In genomic region chrX:47217852-47218279, GRCh38 we compare ENCODE assay signal across 8 cellular contexts. TPM values are rescaled to one million over a fixed set of nuclear protein-coding genes. Genes with fewer than 3 reads are reported as not detected.
A peak's percentile ranks its signal among the peaks of the same experiment; 100 is the strongest.
DNase-seq lines count a peak whose midpoint lies in the region; ATAC-seq and TF ChIP-seq lines count a peak whose summit lies in the region.

No MANE protein-coding gene starts in this region.

- TF ChIP-seq CTCF in fibroblast of lung (conservative IDR thresholded peaks at IDR 0.05 in 1 of 2, IDR thresholded peaks at IDR 0.05 in 1 of 2; ENCODE audit: low read depth in 1 of 2, low read length in 2 of 2): no peak

- no peaks in the 10 kb centered on the region for H3K9me2 ChIP-seq in Karpas-422 (replicated peaks; ENCODE audit: insufficient read depth, low read length)

- H3K27me3 ChIP-seq in Karpas-422 (ENCODE audit: low read length) (no peaks in the 10 kb centered on the region), fibroblast of lung (ENCODE audit: control insufficient read depth, insufficient read depth, low read length) (no peaks in the 10 kb centered on the region)
- H3K27me3 ChIP-seq in naive thymus-derived CD4-positive, alpha-beta T cell (ENCODE audit: control insufficient read depth in 2 of 2, insufficient read depth in 2 of 2, low read length in 2 of 2): no peaks in the 10 kb centered on the region

- no peaks in the 10 kb centered on the region for H3K27me3 Mint-ChIP-seq in activated T-helper 17 cell treated with anti-CD3 and anti-CD28 coated beads, Interleukin-2, amount 50 U/mL, for 72 hours
- peaks cover 0 to 2% (median 0%) of the 10 kb centered on the region in 5 donors for H3K27me3 Mint-ChIP-seq in naive thymus-derived CD4-positive, alpha-beta T cell
- no peaks in the 10 kb centered on the region for H3K27me3 Mint-ChIP-seq in stimulated activated memory B cell treated with anti-CD40 and anti-IgM and Interleukin-4, amounts not matched to agents 10 μg/mL and 1 μg/mL and 100 μg/mL, for 72 hours

- H4K20me1 ChIP-seq in Karpas-422 (ENCODE audit: insufficient read depth, low read depth, low read length): peaks cover 44% of the 10 kb centered on the region
- no peaks in the 10 kb centered on the region for H4K20me1 ChIP-seq in fibroblast of lung (ENCODE audit: control insufficient read depth, extremely low read depth, insufficient read depth, low read length)

- H3K4me1 Mint-ChIP-seq in activated T-helper 17 cell treated with anti-CD3 and anti-CD28 coated beads, Interleukin-2, amount 50 U/mL, for 72 hours: peaks cover 36% of the 10 kb centered on the region
- peaks cover 26 to 44% (median 41%) of the 10 kb centered on the region in 7 donors for H3K4me1 Mint-ChIP-seq in naive thymus-derived CD4-positive, alpha-beta T cell
- H3K4me1 Mint-ChIP-seq in stimulated activated memory B cell treated with anti-CD40 and anti-IgM and Interleukin-4, amounts not matched to agents 10 μg/mL and 1 μg/mL and 100 μg/mL, for 72 hours: peaks cover 50% of the 10 kb centered on the region

- H3K4me3 Mint-ChIP-seq in activated T-helper 17 cell treated with anti-CD3 and anti-CD28 coated beads, Interleukin-2, amount 50 U/mL, for 72 hours: peak overlapping the region; percentile 89
- H3K4me3 Mint-ChIP-seq in naive thymus-derived CD4-positive, alpha-beta T cell: peak overlapping the region; percentile 89 to 99 (median 95)
- peak overlapping the region; percentile 98 for H3K4me3 Mint-ChIP-seq in stimulated activated memory B cell treated with anti-CD40 and anti-IgM and Interleukin-4, amounts not matched to agents 10 μg/mL and 1 μg/mL and 100 μg/mL, for 72 hours

- H3K9ac ChIP-seq in Karpas-422 (ENCODE audit: low read length): peak overlapping the region; percentile 98
- peak overlapping the region; percentile 92 for H3K9ac ChIP-seq in fibroblast of lung (ENCODE audit: insufficient read depth, low read length)

- DNase-seq in DMS79 (lab: John Stamatoyannopoulos, UW) (peak; percentile 93), Karpas-422 (peak; percentile 100), RKO (ENCODE audit: low spot score) (peak; percentile 99), fibroblast of lung (ENCODE audit: low read depth in 2 of 2) (peak; percentile 98 to 99)
- DNase-seq in naive thymus-derived CD4-positive, alpha-beta T cell: peak in 8 of 9 donors; percentile 81 to 100 (median 98)

- H3K27ac Mint-ChIP-seq in activated T-helper 17 cell treated with anti-CD3 and anti-CD28 coated beads, Interleukin-2, amount 50 U/mL, for 72 hours: peak overlapping the region; percentile 97
- H3K27ac Mint-ChIP-seq in naive thymus-derived CD4-positive, alpha-beta T cell: peak overlapping the region; percentile 98 to 100 (median 99)
- peak overlapping the region; percentile 99 for H3K27ac Mint-ChIP-seq in stimulated activated memory B cell treated with anti-CD40 and anti-IgM and Interleukin-4, amounts not matched to agents 10 μg/mL and 1 μg/mL and 100 μg/mL, for 72 hours

- H3K4me3 ChIP-seq in Karpas-422 (ENCODE audit: low read length) (peak overlapping the region; percentile 72), fibroblast of lung (replicated peaks in 1 of 4; ENCODE audit: control extremely low read depth in 1 of 4, insufficient read depth in 1 of 4, low read depth in 3 of 4, low read length in 4 of 4) (peak overlapping the region; percentile 74 to 82 (median 76))
- peak overlapping the region; percentile 98 for H3K4me3 ChIP-seq in naive thymus-derived CD4-positive, alpha-beta T cell (ENCODE audit: low read length)

- H2AFZ ChIP-seq in Karpas-422 (ENCODE audit: low read length) (peak overlapping the region; percentile 29; the same call in 1 of the 2 replicates), fibroblast of lung (ENCODE audit: low read length) (peak overlapping the region; percentile 95)

- H3K4me1 ChIP-seq in Karpas-422 (ENCODE audit: low read length) (peaks cover 39% of the 10 kb centered on the region), fibroblast of lung (ENCODE audit: control insufficient read depth, extremely low read depth, insufficient read depth, low read length) (peaks cover 9% of the 10 kb centered on the region)
- H3K4me1 ChIP-seq in naive thymus-derived CD4-positive, alpha-beta T cell (ENCODE audit: control insufficient read depth in 2 of 2, insufficient read depth in 2 of 2, low read length in 2 of 2): peaks cover 16 to 20% of the 10 kb centered on the region in 2 donors

- H3K9me3 ChIP-seq in Karpas-422 (ENCODE audit: low read length) (no peaks in the 10 kb centered on the region), fibroblast of lung (ENCODE audit: control insufficient read depth, insufficient read depth, low read depth, low read length) (no peaks in the 10 kb centered on the region)
- no peaks in the 10 kb centered on the region for H3K9me3 ChIP-seq in naive thymus-derived CD4-positive, alpha-beta T cell (ENCODE audit: control insufficient read depth in 2 of 3, low read length in 3 of 3)

- H3K79me2 ChIP-seq in Karpas-422 (ENCODE audit: low read length) (peaks cover 38% of the 10 kb centered on the region), fibroblast of lung (ENCODE audit: control insufficient read depth, insufficient read depth, low read length) (peaks cover 39% of the 10 kb centered on the region)

- H3K27ac ChIP-seq in Karpas-422 (ENCODE audit: low read length) (peak overlapping the region; percentile 69), fibroblast of lung (ENCODE audit: insufficient read depth, low read length) (peak overlapping the region; percentile 98)
- H3K27ac ChIP-seq in naive thymus-derived CD4-positive, alpha-beta T cell (ENCODE audit: low read depth, low read length): peak overlapping the region; percentile 97

- POLR2A ChIA-PET in naive thymus-derived CD4-positive, alpha-beta T cell (lab: Charles Lee): interaction anchor here (1.0 to 5.4 kb wide), 15 partner anchors 10 to 338 kb away, joined by 3 to 72 read pairs (median 8); partner anchors contain the start of genes NDUFB11, RBM10 and USP11

- peak; percentile 83 for ATAC-seq in GM21825 (IDR thresholded peaks at IDR 0.05; ENCODE audit: unreplicated experiment)
- ATAC-seq in activated T-helper 17 cell treated with anti-CD3 and anti-CD28 coated beads, Interleukin-2, amount 50 U/mL, for 72 hours (replicated peaks): peak; percentile 87
- ATAC-seq in naive thymus-derived CD4-positive, alpha-beta T cell: peak; percentile 86
- ATAC-seq in stimulated activated memory B cell treated with anti-CD40 and anti-IgM and Interleukin-4, amounts not matched to agents 10 μg/mL and 1 μg/mL and 100 μg/mL, for 72 hours: peak; percentile 94

- CTCF ChIA-PET in naive thymus-derived CD4-positive, alpha-beta T cell (lab: Charles Lee): no interaction called here

- peak overlapping the region; percentile 66 for H3K4me2 ChIP-seq in Karpas-422 (ENCODE audit: low read depth, low read length, poor library complexity, severe bottlenecking)
- H3K4me2 ChIP-seq in fibroblast of lung (ENCODE audit: extremely low read depth, insufficient read depth, low read length): peak overlapping the region; percentile 99

- H3K36me3 ChIP-seq in Karpas-422 (ENCODE audit: insufficient read depth, low read length): peaks cover 27% of the 10 kb centered on the region; the same call in 1 of the 2 replicates
- peaks cover 18% of the 10 kb centered on the region for H3K36me3 ChIP-seq in fibroblast of lung (ENCODE audit: control insufficient read depth, insufficient read depth, low read length)
- H3K36me3 ChIP-seq in naive thymus-derived CD4-positive, alpha-beta T cell (ENCODE audit: control insufficient read depth in 2 of 3, insufficient read depth in 3 of 3, low read length in 3 of 3): peaks cover 0 to 39% (median 2%) of the 10 kb centered on the region in 3 experiments

- no peaks in the 10 kb centered on the region for H3K9me3 Mint-ChIP-seq in activated T-helper 17 cell treated with anti-CD3 and anti-CD28 coated beads, Interleukin-2, amount 50 U/mL, for 72 hours
- peaks cover 0 to 1% (median 0%) of the 10 kb centered on the region in 11 donors for H3K9me3 Mint-ChIP-seq in naive thymus-derived CD4-positive, alpha-beta T cell
- H3K9me3 Mint-ChIP-seq in stimulated activated memory B cell treated with anti-CD40 and anti-IgM and Interleukin-4, amounts not matched to agents 10 μg/mL and 1 μg/mL and 100 μg/mL, for 72 hours: no peaks in the 10 kb centered on the region

- peaks cover 88% of the 10 kb centered on the region for H3K36me3 Mint-ChIP-seq in activated T-helper 17 cell treated with anti-CD3 and anti-CD28 coated beads, Interleukin-2, amount 50 U/mL, for 72 hours (ENCODE audit: low read depth)
- H3K36me3 Mint-ChIP-seq in naive thymus-derived CD4-positive, alpha-beta T cell: peaks cover 0 to 35% (median 22%) of the 10 kb centered on the region in 5 donors
- peaks cover 37% of the 10 kb centered on the region for H3K36me3 Mint-ChIP-seq in stimulated activated memory B cell treated with anti-CD40 and anti-IgM and Interleukin-4, amounts not matched to agents 10 μg/mL and 1 μg/mL and 100 μg/mL, for 72 hours

- intact Hi-C loops in naive thymus-derived CD4-positive, alpha-beta T cell (cut with micrococcal nuclease): loop anchor here (1.0 to 5.0 kb wide), 16 partner anchors 15 to 1739 kb away; partner anchors contain the start of genes RBM10 (in 2 of the 2), UBA1 (in 2 of the 2), USP11 (in 2 of the 2) and ELK1 (in 1 of the 2)

RNA-seq across cellular contexts. Expression of gene CDK16, which starts 0.6 kb away (rescaled TPM):
- 45.4 and 45.9 TPM in 2 replicates for total RNA-seq in Karpas-422 (2014; rRNA removed; shearing (Covaris generic); ENCODE audit: low replicate concordance)
- 10 to 100 TPM; 58.3 to 71.5 TPM for total RNA-seq in activated T-helper 17 cell treated with anti-CD3 and anti-CD28 coated beads, Interleukin-2, amount 50 U/mL, for 72 hours
- total RNA-seq in fibroblast of lung: 34.2 and 57.6 TPM in 2 replicates
- polyA plus RNA-seq in fibroblast of lung: 104 and 135 TPM in 2 replicates
- 97.8 and 126 TPM in 2 replicates for polyA plus RNA-seq in fibroblast of lung (2012)
- 291 and 368 TPM in 2 replicates for polyA minus RNA-seq in fibroblast of lung (ENCODE audit: low replicate concordance)
- 100 to 1,000 TPM in 2 of 5 experiments, 10 to 100 TPM in 3; 51.8 to 112 (median 62.4) TPM for total RNA-seq in naive thymus-derived CD4-positive, alpha-beta T cell
- polyA plus RNA-seq in naive thymus-derived CD4-positive, alpha-beta T cell: 10 to 100 TPM in 1 of 2 donors, 1 to 10 TPM in 1; 6.4 to 15.7 TPM

RNA-seq across cellular contexts. Expression of gene USP11, which starts 14.9 kb away (rescaled TPM):
- 30.9 and 40.7 TPM in 2 replicates for total RNA-seq in Karpas-422 (2014; rRNA removed; shearing (Covaris generic); ENCODE audit: low replicate concordance)
- total RNA-seq in activated T-helper 17 cell treated with anti-CD3 and anti-CD28 coated beads, Interleukin-2, amount 50 U/mL, for 72 hours: 10 to 100 TPM; 24.0 to 26.6 TPM
- 37.0 and 47.9 TPM in 2 replicates for total RNA-seq in fibroblast of lung
- polyA plus RNA-seq in fibroblast of lung: 24.6 and 26.1 TPM in 2 replicates
- polyA plus RNA-seq in fibroblast of lung (2012): 45.7 and 45.9 TPM in 2 replicates
- 144 and 168 TPM in 2 replicates for polyA minus RNA-seq in fibroblast of lung (ENCODE audit: low replicate concordance)
- total RNA-seq in naive thymus-derived CD4-positive, alpha-beta T cell: 100 to 1,000 TPM in 1 of 5 experiments, 10 to 100 TPM in 4; 21.3 to 101 (median 77.0) TPM
- 10 to 100 TPM; 51.2 to 94.7 TPM for polyA plus RNA-seq in naive thymus-derived CD4-positive, alpha-beta T cell

RNA-seq across cellular contexts. Expression of gene UBA1, which starts 24.2 kb away (rescaled TPM):
- 178 and 214 TPM in 2 replicates for total RNA-seq in Karpas-422 (2014; rRNA removed; shearing (Covaris generic); ENCODE audit: low replicate concordance)
- total RNA-seq in activated T-helper 17 cell treated with anti-CD3 and anti-CD28 coated beads, Interleukin-2, amount 50 U/mL, for 72 hours: 100 to 1,000 TPM; 227 to 255 TPM
- total RNA-seq in fibroblast of lung: 75.2 and 135 TPM in 2 replicates
- polyA plus RNA-seq in fibroblast of lung: 158 and 303 TPM in 2 replicates
- 188 and 340 TPM in 2 replicates for polyA plus RNA-seq in fibroblast of lung (2012)
- 759 and 1,104 TPM in 2 replicates for polyA minus RNA-seq in fibroblast of lung (ENCODE audit: low replicate concordance)
- 100 to 1,000 TPM in 4 of 5 experiments, 10 to 100 TPM in 1; 98.0 to 183 (median 118) TPM for total RNA-seq in naive thymus-derived CD4-positive, alpha-beta T cell
- 100 to 1,000 TPM; 145 to 187 TPM for polyA plus RNA-seq in naive thymus-derived CD4-positive, alpha-beta T cell

Comparison
In these comparisons a context has a peak if more than half of its experiments do, and no peak if none do; other contexts are left out.
1. Peak in every context shown above with its lines: DNase-seq, ATAC-seq, H3K4me3 ChIP-seq and H3K27ac ChIP-seq.